In the genomic region with DNA sequence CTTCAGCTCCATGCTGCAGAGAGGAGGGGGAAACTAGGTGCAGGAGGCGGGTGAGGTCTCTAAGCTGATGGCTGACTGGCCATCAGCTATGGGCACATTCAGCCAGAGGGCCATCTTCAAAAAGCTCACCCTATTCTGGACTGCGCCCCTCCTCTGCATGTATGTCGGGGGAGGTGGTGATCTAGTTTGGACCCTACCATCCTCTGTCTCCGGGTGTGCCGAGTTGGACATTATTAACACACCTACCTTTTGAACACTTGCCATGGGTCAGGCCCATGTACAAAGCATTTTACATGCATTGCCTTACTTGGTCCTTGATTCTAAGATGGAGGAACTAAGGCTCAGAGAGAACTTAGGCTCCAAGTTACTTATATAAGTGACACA, we compare ENCODE assay signal across 7 cellular contexts. TPM values are rescaled to one million over a fixed set of nuclear protein-coding genes. Genes with fewer than 3 reads are reported as not detected.
DNase-seq lines count a peak whose midpoint lies in the region; ATAC-seq and TF ChIP-seq lines count a peak whose summit lies in the region.

No MANE protein-coding gene starts in this region.

- H4K20me1 ChIP-seq in hepatocyte (ENCODE audit: insufficient read depth, poor library complexity, severe bottlenecking), result no peaks in the 10 kb centered on the region

- H3K4me3 ChIP-seq in HAP-1 (peak overlapping the region; percentile 98), hepatocyte (peak overlapping the region; percentile 67)

- ATAC-seq in stimulated activated effector memory CD8-positive, alpha-beta T cell treated with anti-CD3 and anti-CD28 coated beads, Interleukin-12 subunit alpha, Interleukin-12 subunit beta, amount 100 ng/mL, for 72 hours, result no peak
- ATAC-seq in HG03280 (IDR thresholded peaks at IDR 0.05; ENCODE audit: unreplicated experiment), result no peak
- ATAC-seq in HG03521 (IDR thresholded peaks at IDR 0.05; ENCODE audit: unreplicated experiment), result no peak

- peaks cover 42% of the 10 kb centered on the region for H3K36me3 ChIP-seq in HAP-1 (replicated peaks)
- peaks cover 2% of the 10 kb centered on the region for H3K36me3 ChIP-seq in hepatocyte (replicated peaks; ENCODE audit: insufficient read depth, low read depth)

- H3K79me2 ChIP-seq in hepatocyte, result peaks cover 63% of the 10 kb centered on the region

- TF ChIP-seq CTCF in hepatocyte (IDR thresholded peaks at IDR 0.05; ENCODE audit: poor library complexity), result no peak

- no peaks in the 10 kb centered on the region for H3K9me2 ChIP-seq in hepatocyte (replicated peaks; ENCODE audit: insufficient read depth)

- peak overlapping the region; percentile 87 for H3K27ac Mint-ChIP-seq in activated CD4-positive, alpha-beta memory T cell treated with anti-CD3 and anti-CD28 coated beads for 36 hours
- H3K27ac Mint-ChIP-seq in stimulated activated effector memory CD8-positive, alpha-beta T cell treated with anti-CD3 and anti-CD28 coated beads, Interleukin-12 subunit alpha, Interleukin-12 subunit beta, amount 100 ng/mL, for 72 hours, result peak overlapping the region; percentile 99

- DNase-seq in HAP-1 (ENCODE audit: low spot score in 2 of 2) (no peak), hepatocyte (ENCODE audit: low spot score) (no peak), T-helper 9 cell (no peak)
- no peak for DNase-seq in activated CD4-positive, alpha-beta memory T cell treated with anti-CD3 and anti-CD28 coated beads for 36 hours
- no peak for DNase-seq in stimulated activated effector memory CD8-positive, alpha-beta T cell treated with anti-CD3 and anti-CD28 coated beads, Interleukin-12 subunit alpha, Interleukin-12 subunit beta, amount 100 ng/mL, for 72 hours (ENCODE audit: low spot score in 2 of 2)

- no peak overlapping the region for H2AFZ ChIP-seq in hepatocyte

- no peaks in the 10 kb centered on the region for H3K9me3 ChIP-seq in HAP-1
- H3K9me3 ChIP-seq in hepatocyte (ENCODE audit: low read depth), result no peaks in the 10 kb centered on the region

- peak overlapping the region; percentile 89 for H3K4me3 Mint-ChIP-seq in activated CD4-positive, alpha-beta memory T cell treated with anti-CD3 and anti-CD28 coated beads for 36 hours
- peak overlapping the region; percentile 97 for H3K4me3 Mint-ChIP-seq in stimulated activated effector memory CD8-positive, alpha-beta T cell treated with anti-CD3 and anti-CD28 coated beads, Interleukin-12 subunit alpha, Interleukin-12 subunit beta, amount 100 ng/mL, for 72 hours

- no peaks in the 10 kb centered on the region for H3K27me3 Mint-ChIP-seq in activated CD4-positive, alpha-beta memory T cell treated with anti-CD3 and anti-CD28 coated beads for 36 hours

- no peaks in the 10 kb centered on the region for H3K9me3 Mint-ChIP-seq in activated CD4-positive, alpha-beta memory T cell treated with anti-CD3 and anti-CD28 coated beads for 36 hours
- no peaks in the 10 kb centered on the region for H3K9me3 Mint-ChIP-seq in stimulated activated effector memory CD8-positive, alpha-beta T cell treated with anti-CD3 and anti-CD28 coated beads, Interleukin-12 subunit alpha, Interleukin-12 subunit beta, amount 100 ng/mL, for 72 hours

- CTCF ChIA-PET in activated CD4-positive, alpha-beta memory T cell treated with anti-CD3 and anti-CD28 coated beads for 36 hours (lab: Charles Lee), result interaction anchor here (0.9 to 3.2 kb wide), 4 partner anchors 10 to 44 kb away, joined by 4 to 24 read pairs (median 10); no protein-coding TSS in a partner anchor

- intact Hi-C loops in activated CD4-positive, alpha-beta memory T cell treated with anti-CD3 and anti-CD28 coated beads for 36 hours (cut with micrococcal nuclease), result loop anchor here (5.0 kb wide), 2 partner anchors 231 to 251 kb away; a partner anchor contains a TSS

- 76% methylated on average over 5 of the region's 5 CpGs for WGBS in hepatocyte (ENCODE audit: low lambda C conversion rate, missing lambda C conversion rate)

- H3K27ac ChIP-seq in hepatocyte, result peak overlapping the region; percentile 83

- H3K27me3 ChIP-seq in HAP-1 (ENCODE audit: low read depth), result no peaks in the 10 kb centered on the region
- H3K27me3 ChIP-seq in hepatocyte, result no peaks in the 10 kb centered on the region

- H3K4me1 ChIP-seq in HAP-1 (peaks cover 8% of the 10 kb centered on the region), hepatocyte (ENCODE audit: insufficient read depth) (peaks cover 21% of the 10 kb centered on the region)

- in situ Hi-C loops in HAP-1 (cut with MboI; ENCODE audit: low sequenced_read_pairs), result no loop called here

- peaks cover 19% of the 10 kb centered on the region for H3K36me3 Mint-ChIP-seq in activated CD4-positive, alpha-beta memory T cell treated with anti-CD3 and anti-CD28 coated beads for 36 hours
- H3K36me3 Mint-ChIP-seq in stimulated activated effector memory CD8-positive, alpha-beta T cell treated with anti-CD3 and anti-CD28 coated beads, Interleukin-12 subunit alpha, Interleukin-12 subunit beta, amount 100 ng/mL, for 72 hours, result peaks cover 67% of the 10 kb centered on the region

- H3K4me1 Mint-ChIP-seq in activated CD4-positive, alpha-beta memory T cell treated with anti-CD3 and anti-CD28 coated beads for 36 hours (ENCODE audit: low read depth), result peaks cover 37% of the 10 kb centered on the region
- peaks cover 44% of the 10 kb centered on the region for H3K4me1 Mint-ChIP-seq in stimulated activated effector memory CD8-positive, alpha-beta T cell treated with anti-CD3 and anti-CD28 coated beads, Interleukin-12 subunit alpha, Interleukin-12 subunit beta, amount 100 ng/mL, for 72 hours

- H3K4me2 ChIP-seq in hepatocyte, result peak overlapping the region; percentile 96

- POLR2A ChIA-PET in activated CD4-positive, alpha-beta memory T cell treated with anti-CD3 and anti-CD28 coated beads for 36 hours (lab: Charles Lee), result interaction anchor here (0.9 kb wide), 1 partner anchor 79 kb away, joined by 3 read pairs; a partner anchor contains a TSS

RNA-seq across cellular contexts. Expression of a gene that starts 1.4 kb away (rescaled TPM):
- 10 to 100 TPM; 50.8 to 60.2 TPM for total RNA-seq in activated CD4-positive, alpha-beta memory T cell treated with anti-CD3 and anti-CD28 coated beads for 36 hours
- 52.1 and 74.5 TPM in 2 replicates for total RNA-seq in hepatocyte
- 58.9 and 66.3 TPM in 2 replicates for polyA plus RNA-seq in hepatocyte

RNA-seq across cellular contexts. Expression of a gene that starts 3.0 kb away (rescaled TPM):
- total RNA-seq in activated CD4-positive, alpha-beta memory T cell treated with anti-CD3 and anti-CD28 coated beads for 36 hours, result 1 to 10 TPM; 3.0 to 4.7 TPM
- 15.0 and 16.1 TPM in 2 replicates for total RNA-seq in hepatocyte
- 9.7 and 19.8 TPM in 2 replicates for polyA plus RNA-seq in hepatocyte

RNA-seq across cellular contexts. Expression of a gene that starts 11.9 kb away (rescaled TPM):
- total RNA-seq in activated CD4-positive, alpha-beta memory T cell treated with anti-CD3 and anti-CD28 coated beads for 36 hours, result under 1 TPM; 0.10 to 0.14 TPM
- total RNA-seq in hepatocyte, result 1.5 and 3.8 TPM in 2 replicates
- 0.48 and 1.5 TPM in 2 replicates for polyA plus RNA-seq in hepatocyte

RNA-seq across cellular contexts. Expression of a gene that starts 38.3 kb away (rescaled TPM):
- total RNA-seq in activated CD4-positive, alpha-beta memory T cell treated with anti-CD3 and anti-CD28 coated beads for 36 hours, result under 1 TPM in 1 of 2 experiments, not detected in 1; 0.14 TPM
- 4.0 and 4.6 TPM in 2 replicates for total RNA-seq in hepatocyte
- 3.0 and 4.0 TPM in 2 replicates for polyA plus RNA-seq in hepatocyte

RNA-seq across cellular contexts. Expression of a gene that starts 46.3 kb away (rescaled TPM):
- total RNA-seq in activated CD4-positive, alpha-beta memory T cell treated with anti-CD3 and anti-CD28 coated beads for 36 hours, result 10 to 100 TPM; 19.7 to 20.5 TPM
- total RNA-seq in hepatocyte, result 7.1 and 7.2 TPM in 2 replicates
- polyA plus RNA-seq in hepatocyte, result 3.9 and 7.1 TPM in 2 replicates
